Comparison of ENCODE assay signal across 1 cellular context in genomic region chr19:51572908-51573307, GRCh38.
TF ChIP-seq lines count a peak whose summit lies in the region.

No MANE protein-coding gene starts in this region.

TF ChIP-seq in endothelial cell of umbilical vein, 7 proteins besides CTCF, POLR2A, EP300 and RAD21 (continued from another document):
- no peak for TF ChIP-seq MAX (IDR thresholded peaks at IDR 0.05; ENCODE audit: insufficient read depth, insufficient read length)
- no peak for TF ChIP-seq MYC (IDR thresholded peaks at IDR 0.05; ENCODE audit: low read depth, low read length)
- peak; percentile 30 for TF ChIP-seq GATA2 (IDR thresholded peaks at IDR 0.05; ENCODE audit: insufficient read depth, insufficient read length, low read depth, low read length)
- TF ChIP-seq JUN (IDR thresholded peaks at IDR 0.05; ENCODE audit: borderline replicate concordance, insufficient read depth, insufficient read length, low read depth): peak; percentile 89
TF ChIP-seq in endothelial cell of umbilical vein: peak in this region for 4.
